Comparison of ENCODE assay signal across 9 cellular contexts in the genomic region with DNA sequence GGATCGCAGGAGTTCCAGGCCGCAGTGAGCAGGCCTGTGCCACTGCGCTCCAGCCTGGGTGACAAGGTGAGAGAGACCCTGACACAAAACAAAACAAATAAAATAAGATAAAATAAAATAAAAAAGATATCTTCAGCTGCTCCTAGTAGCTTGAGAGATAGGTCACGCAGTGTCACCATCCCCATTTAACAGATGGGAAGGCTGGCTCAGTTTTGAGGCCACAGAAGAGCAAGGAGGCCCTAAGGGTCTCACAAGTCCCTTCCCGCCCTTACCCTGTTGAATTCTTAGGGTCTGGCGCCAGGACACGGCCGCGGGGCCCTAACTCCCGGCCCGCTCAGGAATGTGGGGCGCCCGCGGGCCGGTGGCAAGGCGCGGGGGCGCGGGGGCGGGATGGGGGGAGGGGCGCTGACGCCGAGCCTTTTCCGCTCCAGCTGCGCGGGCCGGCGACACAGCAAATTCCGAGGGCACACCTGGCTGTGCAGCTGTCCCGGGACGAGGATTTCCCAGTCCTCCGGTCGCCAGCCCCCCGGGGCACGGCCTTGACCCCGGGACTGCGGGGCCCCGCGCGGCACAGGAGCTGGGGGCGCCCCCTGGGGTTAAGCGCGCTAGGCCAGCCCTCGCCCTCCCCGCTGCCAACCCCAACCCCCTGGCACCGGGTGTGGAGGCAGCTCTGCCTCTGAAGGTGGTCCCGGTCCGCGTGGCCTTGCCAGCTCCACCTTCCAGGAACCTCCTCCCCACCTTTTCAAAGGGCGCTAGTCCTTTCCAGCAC. TPM values are rescaled to one million over a fixed set of nuclear protein-coding genes. Genes with fewer than 3 reads are reported as not detected.
DNase-seq lines count a peak whose midpoint lies in the region; ATAC-seq, FAIRE-seq and TF ChIP-seq lines count a peak whose summit lies in the region.
"Had no signal": no experiment of that assay in that cellular context is flagged by ENCODE, and none has a peak within 500 bp of the region (broad histone marks: within the 10 kb centered on the region; RNA-seq: fewer than 3 reads in every experiment).

No MANE protein-coding gene starts in this region.

- H3K36me3 ChIP-seq in breast epithelium: no peaks in the 10 kb centered on the region
- H3K36me3 ChIP-seq in mesodermal cell (ENCODE audit: control insufficient read depth, insufficient read depth, low read length): no peaks in the 10 kb centered on the region
- no peaks in the 10 kb centered on the region for H3K36me3 ChIP-seq in tibial artery

- peak; percentile 72 for FAIRE-seq in urothelium cell line (lab: Jason Lieb, UNC)

- peak overlapping the region in 2 of 3 donors; percentile 39 to 55 for H3K4me3 ChIP-seq in breast epithelium
- H3K4me3 ChIP-seq in mesodermal cell (ENCODE audit: extremely low read depth, insufficient read depth, low read length, poor library complexity, severe bottlenecking): peak overlapping the region; percentile 11
- H3K4me3 ChIP-seq in tibial artery: peak overlapping the region in 1 of 2 donors; percentile 29

- 14 to 28% methylated on average over 27 to 28 of the region's 50 CpGs for WGBS in mesodermal cell (ENCODE audit: insufficient coverage in 2 of 2), 2 experiments

- DNase-seq in natural killer cell treated with Interleukin-12 subunit alpha and Interleukin-12 subunit beta and Interleukin-15 and Interleukin-18, amount 100 ng/mL, for 72 hours (ENCODE audit: low spot score): no peak
- DNase-seq in natural killer cell (no peak), breast epithelium (ENCODE audit: low spot score in 2 of 2) (no peak), urothelium cell line (ENCODE audit: low spot score) (peak; percentile 72), NCI-H1092 treated with DMSO at 0.1 percent for 48 hours (lab: John Stamatoyannopoulos, UW) (no peak), tibial artery (no peak)

- H3K36me3 Mint-ChIP-seq in natural killer cell treated with Interleukin-12 subunit alpha and Interleukin-12 subunit beta and Interleukin-15 and Interleukin-18, amount 100 ng/mL, for 72 hours: no peaks in the 10 kb centered on the region
- H3K36me3 Mint-ChIP-seq in natural killer cell: no peaks in the 10 kb centered on the region

- TF ChIP-seq POLR2A in breast epithelium (IDR thresholded peaks at IDR 0.05): no peak

- H3K27ac Mint-ChIP-seq in natural killer cell treated with Interleukin-12 subunit alpha and Interleukin-12 subunit beta and Interleukin-15 and Interleukin-18, amount 100 ng/mL, for 72 hours: no peak overlapping the region
- H3K27ac Mint-ChIP-seq in natural killer cell: no peak overlapping the region

- ATAC-seq in natural killer cell treated with Interleukin-12 subunit alpha and Interleukin-12 subunit beta and Interleukin-15 and Interleukin-18, amount 100 ng/mL, for 72 hours: peak; percentile 36 to 48
- no peak for ATAC-seq in natural killer cell
- ATAC-seq in HG02970 (IDR thresholded peaks at IDR 0.05; ENCODE audit: low FRiP score, unreplicated experiment): no peak

- H3K9me3 ChIP-seq in breast epithelium (no peaks in the 10 kb centered on the region), mesodermal cell (ENCODE audit: control insufficient read depth, low read length) (no peaks in the 10 kb centered on the region), tibial artery (no peaks in the 10 kb centered on the region)

- H3K27me3 ChIP-seq in breast epithelium (peaks cover 0 to 6% of the 10 kb centered on the region in 2 donors), tibial artery (peaks cover 0 to 41% of the 10 kb centered on the region in 2 donors)

- peaks cover 17 to 27% of the 10 kb centered on the region in 2 donors for H3K27me3 Mint-ChIP-seq in natural killer cell treated with Interleukin-12 subunit alpha and Interleukin-12 subunit beta and Interleukin-15 and Interleukin-18, amount 100 ng/mL, for 72 hours
- H3K27me3 Mint-ChIP-seq in natural killer cell (ENCODE audit: low read depth in 2 of 2): peaks cover 16 to 37% of the 10 kb centered on the region in 2 donors

- H3K4me1 ChIP-seq in breast epithelium (no peaks in the 10 kb centered on the region), mesodermal cell (ENCODE audit: control insufficient read depth, insufficient read depth, low read length, poor library complexity, severe bottlenecking) (no peaks in the 10 kb centered on the region), tibial artery (peaks cover 0 to 5% (median 4%) of the 10 kb centered on the region in 4 donors)

- intact Hi-C loops in natural killer cell (cut with micrococcal nuclease) (no loop called here), breast epithelium (cut with DNase I; ENCODE audit: low total_unique reads) (no loop called here), tibial artery (cut with DNase I; ENCODE audit: low total_unique reads) (no loop called here)

- no peak for TF ChIP-seq CTCF in natural killer cell (IDR thresholded peaks at IDR 0.05)
- no peak for TF ChIP-seq CTCF in breast epithelium (IDR thresholded peaks at IDR 0.05)
- TF ChIP-seq CTCF in tibial artery (IDR thresholded peaks at IDR 0.05): no peak

- H3K9me3 Mint-ChIP-seq in natural killer cell treated with Interleukin-12 subunit alpha and Interleukin-12 subunit beta and Interleukin-15 and Interleukin-18, amount 100 ng/mL, for 72 hours: no peaks in the 10 kb centered on the region
- H3K9me3 Mint-ChIP-seq in natural killer cell: no peaks in the 10 kb centered on the region

- H3K4me1 Mint-ChIP-seq in natural killer cell treated with Interleukin-12 subunit alpha and Interleukin-12 subunit beta and Interleukin-15 and Interleukin-18, amount 100 ng/mL, for 72 hours (ENCODE audit: low read depth in 2 of 2): no peaks in the 10 kb centered on the region
- no peaks in the 10 kb centered on the region for H3K4me1 Mint-ChIP-seq in natural killer cell

- H3K27ac ChIP-seq in breast epithelium (no peak overlapping the region), mesodermal cell (ENCODE audit: low read depth, low read length, severe bottlenecking) (no peak overlapping the region), tibial artery (no peak overlapping the region)

- no peak overlapping the region for H3K4me3 Mint-ChIP-seq in natural killer cell treated with Interleukin-12 subunit alpha and Interleukin-12 subunit beta and Interleukin-15 and Interleukin-18, amount 100 ng/mL, for 72 hours
- no peak overlapping the region for H3K4me3 Mint-ChIP-seq in natural killer cell

RNA-seq across cellular contexts. Expression of a gene that starts 10.3 kb away (rescaled TPM):
- not detected for total RNA-seq in natural killer cell treated with Interleukin-12 subunit alpha and Interleukin-12 subunit beta and Interleukin-15 and Interleukin-18, amount 100 ng/mL, for 72 hours
- total RNA-seq in natural killer cell (not detected), breast epithelium (not detected)
- not detected for polyA plus RNA-seq in mesodermal cell (2013, experiment 1 of 2)
- polyA plus RNA-seq in mesodermal cell (2013, experiment 2 of 2): not detected
- total RNA-seq: mesenteric fat pad had no signal

RNA-seq across cellular contexts. Expression of a gene that starts 15.6 kb away (rescaled TPM):
- total RNA-seq in natural killer cell treated with Interleukin-12 subunit alpha and Interleukin-12 subunit beta and Interleukin-15 and Interleukin-18, amount 100 ng/mL, for 72 hours: 1 to 10 TPM; 2.7 to 4.5 TPM
- 1 to 10 TPM; 3.7 to 6.0 (median 3.9) TPM for total RNA-seq in natural killer cell
- 10 to 100 TPM in 1 of 3 donors, 1 to 10 TPM in 2; 8.8 to 17.0 (median 9.2) TPM for total RNA-seq in breast epithelium
- polyA plus RNA-seq in mesodermal cell (2013, experiment 1 of 2): 3.7 TPM
- polyA plus RNA-seq in mesodermal cell (2013, experiment 2 of 2): 3.5 TPM

RNA-seq across cellular contexts. Expression of a gene that starts 28.9 kb away (rescaled TPM):
- not detected for total RNA-seq in natural killer cell treated with Interleukin-12 subunit alpha and Interleukin-12 subunit beta and Interleukin-15 and Interleukin-18, amount 100 ng/mL, for 72 hours
- not detected for total RNA-seq in natural killer cell
- total RNA-seq in breast epithelium: 1 to 10 TPM in 1 of 3 donors, not detected in 2; 1.6 TPM
- not detected for polyA plus RNA-seq in mesodermal cell (2013, experiment 1 of 2)
- polyA plus RNA-seq in mesodermal cell (2013, experiment 2 of 2): 0.20 TPM

Comparison
In these comparisons a context has a peak if more than half of its experiments do, and no peak if none do; other contexts are left out.
1. ATAC-seq: peak in natural killer cell treated with Interleukin-12 subunit alpha and Interleukin-12 subunit beta and Interleukin-15 and Interleukin-18, amount 100 ng/mL, for 72 hours (2 of 2); none in natural killer cell (0 of 3) and HG02970 (single experiment).